In genomic region chr15:70274255-70274654, GRCh38 we compare ENCODE assay signal across 15 cellular contexts.
"Had no signal": no experiment of that assay in that cellular context is flagged by ENCODE, and none has a peak within 500 bp of the region (broad histone marks: within the 10 kb centered on the region; RNA-seq: fewer than 3 reads in every experiment).

No MANE protein-coding gene starts in this region.

- DNase-seq: colonic mucosa; dermis blood vessel endothelial cell; erythroblast; foreskin keratinocyte; immature natural killer cell; mesenchymal stem cell; naive B cell; spleen; stimulated activated CD4-positive, alpha-beta T cell treated with anti-CD3 and anti-CD28 coated beads, Interleukin-15, amount 100 ng/mL, for 24 hours; stimulated activated CD4-positive, alpha-beta T cell treated with anti-CD3 and anti-CD28 coated beads, Interleukin-2, amount 100 ng/mL, for 24 hours; stimulated activated CD4-positive, alpha-beta T cell treated with anti-CD3 and anti-CD28 coated beads, Interleukin-4, amount 100 ng/mL, for 4 hours; stimulated activated naive CD4-positive, alpha-beta T cell; upper lobe of left lung had no signal

- ATAC-seq: foreskin keratinocyte, left lung, sciatic nerve had no signal

- H3K9me3 Mint-ChIP-seq: immature natural killer cell, naive B cell had no signal

- H3K27ac Mint-ChIP-seq: immature natural killer cell had no signal

- H3K36me3 Mint-ChIP-seq: naive B cell had no signal

- H3K4me3 Mint-ChIP-seq: immature natural killer cell, naive B cell had no signal
